Comparison of ENCODE assay signal across 8 cellular contexts in the genomic region with DNA sequence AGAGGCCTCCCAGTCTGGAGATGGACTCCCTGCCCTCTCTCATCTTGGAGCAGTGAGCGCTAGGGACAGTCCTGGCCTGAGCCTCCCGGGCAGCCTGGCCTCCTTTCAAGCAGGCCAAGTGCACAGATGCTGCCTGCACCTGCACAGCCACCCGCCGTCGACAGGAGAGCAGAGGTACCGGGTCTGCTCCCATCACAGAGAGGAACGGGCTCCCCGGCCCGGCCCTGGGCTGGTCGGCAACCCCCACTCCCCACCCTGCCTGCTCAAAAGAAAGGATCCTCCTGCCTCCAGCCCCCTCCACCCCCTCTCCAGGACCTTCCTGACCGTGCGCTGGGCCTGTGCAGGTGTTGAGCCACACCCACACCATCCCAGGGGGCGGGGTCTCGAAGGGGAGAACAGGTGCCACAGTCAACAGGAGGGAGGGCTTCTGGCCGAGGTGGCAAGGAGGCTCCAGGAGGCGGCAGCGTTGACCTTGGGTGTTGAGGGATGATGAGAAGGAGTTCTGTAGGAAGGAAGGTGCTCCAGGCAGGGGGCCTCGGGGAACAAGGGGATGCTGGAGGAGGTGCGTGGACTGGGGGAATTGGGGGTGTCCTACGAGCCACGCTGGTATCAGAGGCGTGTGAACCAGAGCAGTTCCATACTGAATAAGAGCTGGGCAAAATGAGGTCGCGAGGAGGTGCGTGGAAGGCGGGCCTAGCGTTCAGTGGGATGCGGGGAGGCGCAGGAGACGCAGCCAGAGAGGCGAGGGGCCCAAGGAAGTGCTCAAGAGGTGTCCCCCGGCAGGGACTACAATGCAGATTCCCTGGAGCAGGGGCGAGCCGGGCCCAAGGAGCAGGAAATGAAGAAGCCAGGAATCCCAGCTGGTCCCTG. TPM values are rescaled to one million over a fixed set of nuclear protein-coding genes. Genes with fewer than 3 reads are reported as not detected.
A peak's percentile ranks its signal among the peaks of the same experiment; 100 is the strongest.
DNase-seq lines count a peak whose midpoint lies in the region; ATAC-seq lines count a peak whose summit lies in the region.

No MANE protein-coding gene starts in this region.

- H3K23ac ChIP-seq in trophoblast cell (ENCODE audit: low read length): no peak overlapping the region

- no peaks in the 10 kb centered on the region for H3K79me2 ChIP-seq in trophoblast cell (ENCODE audit: control insufficient read depth, insufficient read depth, low read length, poor library complexity)

- no peak overlapping the region for H3K18ac ChIP-seq in trophoblast cell (ENCODE audit: low read length)

- no peak overlapping the region for H2BK5ac ChIP-seq in trophoblast cell (ENCODE audit: low read depth, low read length, poor library complexity)

- no peak overlapping the region for H2AK5ac ChIP-seq in trophoblast cell (ENCODE audit: low read length)

- H3K9me3 ChIP-seq in trophoblast cell (ENCODE audit: insufficient read depth, low read depth, low read length): peaks cover 5% of the 10 kb centered on the region

- no peak overlapping the region for H3K27ac ChIP-seq in trophoblast cell (ENCODE audit: low read depth, low read length)

- no peak overlapping the region for H3K4ac ChIP-seq in trophoblast cell (ENCODE audit: low read depth, low read length)

- H3K36me3 ChIP-seq in trophoblast cell (ENCODE audit: control insufficient read depth in 1 of 2, insufficient read depth in 2 of 2, low read length in 2 of 2): no peaks in the 10 kb centered on the region

- peaks cover 3% of the 10 kb centered on the region for H3K79me1 ChIP-seq in trophoblast cell (ENCODE audit: low read length)

- H3K14ac ChIP-seq in trophoblast cell (ENCODE audit: low read length): no peak overlapping the region

- ATAC-seq in HG03521 (IDR thresholded peaks at IDR 0.05; ENCODE audit: unreplicated experiment): no peak
- no peak for ATAC-seq in HG02798 (IDR thresholded peaks at IDR 0.05; ENCODE audit: poor library complexity, unreplicated experiment)

- H3K9me3 Mint-ChIP-seq in T-helper 2 cell treated with Interferon-gamma antibody and Interleukin-4, amounts not matched to agents 5 μg/mL and 100 μg/mL, for 36 hours: no peaks in the 10 kb centered on the region
- no peaks in the 10 kb centered on the region for H3K9me3 Mint-ChIP-seq in dendritic cell treated with granulocyte-macrophage colony-stimulating factor and Interleukin-4, amounts not matched to agents 40 ng/mL and 50 ng/mL, for 4 days

- no peak overlapping the region for H2BK120ac ChIP-seq in trophoblast cell (ENCODE audit: insufficient read depth, low read length, poor library complexity)

- no peak overlapping the region for H3K9ac ChIP-seq in trophoblast cell (ENCODE audit: low read length)

- peak overlapping the region; percentile 68 for H3K4me3 Mint-ChIP-seq in T-helper 2 cell treated with Interferon-gamma antibody and Interleukin-4, amounts not matched to agents 5 μg/mL and 100 μg/mL, for 36 hours
- peak overlapping the region; percentile 62 for H3K4me3 Mint-ChIP-seq in dendritic cell treated with granulocyte-macrophage colony-stimulating factor and Interleukin-4, amounts not matched to agents 40 ng/mL and 50 ng/mL, for 4 days

- peaks cover 9% of the 10 kb centered on the region for H3K27me3 ChIP-seq in trophoblast cell (ENCODE audit: insufficient read depth, low read length)

- H4K8ac ChIP-seq in trophoblast cell (ENCODE audit: low read depth, low read length): no peak overlapping the region

- H2BK12ac ChIP-seq in trophoblast cell (ENCODE audit: low read length): no peak overlapping the region

- H3K27ac Mint-ChIP-seq in T-helper 2 cell treated with Interferon-gamma antibody and Interleukin-4, amounts not matched to agents 5 μg/mL and 100 μg/mL, for 36 hours: no peak overlapping the region
- no peak overlapping the region for H3K27ac Mint-ChIP-seq in dendritic cell treated with granulocyte-macrophage colony-stimulating factor and Interleukin-4, amounts not matched to agents 40 ng/mL and 50 ng/mL, for 4 days

- no peak for DNase-seq in T-helper 2 cell treated with Interferon-gamma antibody and Interleukin-4, amounts not matched to agents 5 μg/mL and 100 μg/mL, for 36 hours (ENCODE audit: low spot score)
- DNase-seq in T-helper 2 cell: no peak
- DNase-seq in NCI-H510A treated with DMSO at 0.1 percent for 48 hours (lab: John Stamatoyannopoulos, UW): peak; percentile 49
- no peak for DNase-seq in trophoblast cell
- DNase-seq in C1 segment of cervical spinal cord (lab: John Stamatoyannopoulos, UW): no peak

- no peak overlapping the region for H3K4me3 ChIP-seq in trophoblast cell (ENCODE audit: low read depth, low read length)

- peaks cover 5% of the 10 kb centered on the region for H3K4me1 Mint-ChIP-seq in T-helper 2 cell treated with Interferon-gamma antibody and Interleukin-4, amounts not matched to agents 5 μg/mL and 100 μg/mL, for 36 hours (ENCODE audit: low read depth)
- H3K4me1 Mint-ChIP-seq in dendritic cell treated with granulocyte-macrophage colony-stimulating factor and Interleukin-4, amounts not matched to agents 40 ng/mL and 50 ng/mL, for 4 days (ENCODE audit: low read depth): peaks cover 21% of the 10 kb centered on the region

- peak overlapping the region; percentile 23 for H2AFZ ChIP-seq in trophoblast cell (ENCODE audit: insufficient read depth, low read length, poor library complexity)

- H3K4me2 ChIP-seq in trophoblast cell (ENCODE audit: low read length): peak overlapping the region; percentile 32

- H3K27me3 Mint-ChIP-seq in T-helper 2 cell treated with Interferon-gamma antibody and Interleukin-4, amounts not matched to agents 5 μg/mL and 100 μg/mL, for 36 hours (ENCODE audit: low read depth): no peaks in the 10 kb centered on the region
- peaks cover 82% of the 10 kb centered on the region for H3K27me3 Mint-ChIP-seq in dendritic cell treated with granulocyte-macrophage colony-stimulating factor and Interleukin-4, amounts not matched to agents 40 ng/mL and 50 ng/mL, for 4 days

- H3K36me3 Mint-ChIP-seq in T-helper 2 cell treated with Interferon-gamma antibody and Interleukin-4, amounts not matched to agents 5 μg/mL and 100 μg/mL, for 36 hours (ENCODE audit: low read depth): no peaks in the 10 kb centered on the region
- no peaks in the 10 kb centered on the region for H3K36me3 Mint-ChIP-seq in dendritic cell treated with granulocyte-macrophage colony-stimulating factor and Interleukin-4, amounts not matched to agents 40 ng/mL and 50 ng/mL, for 4 days (ENCODE audit: low read depth)

- no peak overlapping the region for H4K91ac ChIP-seq in trophoblast cell (ENCODE audit: low read depth, low read length)

- WGBS in trophoblast cell (ENCODE audit: extremely low coverage, insufficient coverage, insufficient read length): no CpG with 5 or more reads among the region's 34 CpGs

- no peak overlapping the region for H4K12ac ChIP-seq in trophoblast cell (ENCODE audit: low read depth, low read length)

- H3K4me1 ChIP-seq in trophoblast cell (ENCODE audit: control insufficient read depth in 1 of 2, insufficient read depth in 2 of 2, low read length in 2 of 2): peaks cover 6 to 12% of the 10 kb centered on the region in 2 experiments

- intact Hi-C loops in dendritic cell treated with granulocyte-macrophage colony-stimulating factor and Interleukin-4, amounts not matched to agents 40 ng/mL and 50 ng/mL, for 4 days (cut with micrococcal nuclease): no loop called here

RNA-seq across cellular contexts. Expression of gene CDH15, which starts 1.0 kb away (rescaled TPM):
- 0.07 and 0.10 TPM in 2 replicates for polyA plus RNA-seq in trophoblast cell (2013)

RNA-seq across cellular contexts. Expression of gene SLC22A31, which starts 29.8 kb away (rescaled TPM):
- polyA plus RNA-seq in trophoblast cell (2013): 2.1 and 2.2 TPM in 2 replicates

RNA-seq across cellular contexts. Expression of gene ZNF778, which starts 46.9 kb away (rescaled TPM):
- polyA plus RNA-seq in trophoblast cell (2013): 11.2 and 13.0 TPM in 2 replicates
